In genomic region chr3:88311826-88312225, GRCh38 we compare ENCODE assay signal across 28 cellular contexts.
DNase-seq lines count a peak whose midpoint lies in the region; ATAC-seq and TF ChIP-seq lines count a peak whose summit lies in the region.
"Had no signal": no experiment of that assay in that cellular context is flagged by ENCODE, and none has a peak within 500 bp of the region (broad histone marks: within the 10 kb centered on the region; RNA-seq: fewer than 3 reads in every experiment).

No MANE protein-coding gene starts in this region.

- peak; percentile 16 for DNase-seq in SIG-M5 treated with dmso at 0.1 percent for 504 hours (lab: John Stamatoyannopoulos, UW; ENCODE audit: unreplicated experiment)
- DNase-seq in SIG-M5 (lab: John Stamatoyannopoulos, UW) = no peak
- peak; percentile 37 for DNase-seq in NCI-H1105 (lab: John Stamatoyannopoulos, UW)
- no peak for DNase-seq in GM20000 (ENCODE audit: low spot score)
- no peak for DNase-seq in naive thymus-derived CD4-positive, alpha-beta T cell
- DNase-seq in stomach = no peak
- DNase-seq in chondrocyte (ENCODE audit: low spot score) = no peak
- DNase-seq: activated CD4-positive, alpha-beta T cell treated with anti-CD3 and anti-CD28 coated beads, Interleukin-2, amount 10 ng/mL, durations not matched to agents 24 days and 14 days; activated naive CD4-positive, alpha-beta T cell; activated T-cell treated with anti-CD3 and anti-CD28 coated beads, Interleukin-2, amount 50 U/mL, for 4 hours; COR-L47; effector CD8-positive, alpha-beta T cell; erythroblast; foreskin fibroblast; GDM1; heart left ventricle; MG63; NCI-H146; NCI-H2171 treated with DMSO at 0.1 percent for 48 hours; NCI-H526; OCI-M1; psoas muscle had no signal

- 46 to 59% (median 48%) methylated on average over 3 of the region's 3 CpGs for WGBS in stomach, 5 donors

- H3K27me3 Mint-ChIP-seq in naive thymus-derived CD4-positive, alpha-beta T cell = no peaks in the 10 kb centered on the region
- H3K27me3 Mint-ChIP-seq in chondrocyte (ENCODE audit: low read depth) = peaks cover 16% of the 10 kb centered on the region
- H3K27me3 Mint-ChIP-seq: activated CD4-positive, alpha-beta T cell treated with anti-CD3 and anti-CD28 coated beads, Interleukin-2, amount 10 ng/mL, durations not matched to agents 24 days and 14 days; memory B cell had no signal

- no peak overlapping the region for H3K4me3 ChIP-seq in naive thymus-derived CD4-positive, alpha-beta T cell (ENCODE audit: low read length)
- H3K4me3 ChIP-seq in stomach = no peak overlapping the region
- H3K4me3 ChIP-seq: adrenal gland, BLaER1, heart left ventricle, MG63, psoas muscle had no signal

- ATAC-seq in HG02852 (IDR thresholded peaks at IDR 0.05; ENCODE audit: unreplicated experiment) = peak; percentile 54
- no peak for ATAC-seq in naive thymus-derived CD4-positive, alpha-beta T cell
- ATAC-seq: activated T-cell treated with anti-CD3 and anti-CD28 coated beads, Interleukin-2, amount 50 U/mL, for 4 hours; heart left ventricle; psoas muscle had no signal

- TF ChIP-seq CTCF in GM20000 (IDR thresholded peaks at IDR 0.05; ENCODE audit: extremely low read depth, missing control alignments) = no peak
- no peak for TF ChIP-seq CTCF in stomach (IDR thresholded peaks at IDR 0.05)
- TF ChIP-seq CTCF in chondrocyte (IDR thresholded peaks at IDR 0.05) = no peak

- no peaks in the 10 kb centered on the region for H3K4me1 Mint-ChIP-seq in naive thymus-derived CD4-positive, alpha-beta T cell
- no peaks in the 10 kb centered on the region for H3K4me1 Mint-ChIP-seq in chondrocyte (ENCODE audit: low read depth)
- H3K4me1 Mint-ChIP-seq: activated CD4-positive, alpha-beta T cell treated with anti-CD3 and anti-CD28 coated beads, Interleukin-2, amount 10 ng/mL, durations not matched to agents 24 days and 14 days; memory B cell had no signal

- POLR2A ChIA-PET in naive thymus-derived CD4-positive, alpha-beta T cell (lab: Charles Lee) = no interaction called here

- H3K27ac ChIP-seq in naive thymus-derived CD4-positive, alpha-beta T cell (ENCODE audit: low read depth, low read length) = no peak overlapping the region
- H3K27ac ChIP-seq in stomach = no peak overlapping the region
- H3K27ac ChIP-seq: adrenal gland, BLaER1, heart left ventricle, psoas muscle, VCaP had no signal

- no peak for TF ChIP-seq EP300 in stomach (IDR thresholded peaks at IDR 0.05)

- CTCF ChIA-PET in naive thymus-derived CD4-positive, alpha-beta T cell (lab: Charles Lee) = no interaction called here

- no peak overlapping the region for H3K4me3 Mint-ChIP-seq in naive thymus-derived CD4-positive, alpha-beta T cell
- no peak overlapping the region for H3K4me3 Mint-ChIP-seq in chondrocyte (ENCODE audit: unreplicated experiment)
- H3K4me3 Mint-ChIP-seq: activated CD4-positive, alpha-beta T cell treated with anti-CD3 and anti-CD28 coated beads, Interleukin-2, amount 10 ng/mL, durations not matched to agents 24 days and 14 days; activated T-cell treated with anti-CD3 and anti-CD28 coated beads, Interleukin-2, amount 50 U/mL, for 4 hours; memory B cell; T-helper 2 cell treated with Interferon-gamma antibody and Interleukin-4, amounts not matched to agents 5 μg/mL and 100 μg/mL, for 36 hours had no signal

- intact Hi-C loops in naive thymus-derived CD4-positive, alpha-beta T cell (cut with micrococcal nuclease) = no loop called here
- intact Hi-C loops in stomach (cut with DNase I; ENCODE audit: low total_unique reads) = no loop called here

- H3K27ac Mint-ChIP-seq in naive thymus-derived CD4-positive, alpha-beta T cell = no peak overlapping the region
- H3K27ac Mint-ChIP-seq in chondrocyte (ENCODE audit: unreplicated experiment) = no peak overlapping the region
- H3K27ac Mint-ChIP-seq: activated CD4-positive, alpha-beta T cell treated with anti-CD3 and anti-CD28 coated beads, Interleukin-2, amount 10 ng/mL, durations not matched to agents 24 days and 14 days; memory B cell; T-helper 2 cell treated with Interferon-gamma antibody and Interleukin-4, amounts not matched to agents 5 μg/mL and 100 μg/mL, for 36 hours had no signal

- no peaks in the 10 kb centered on the region for H3K27me3 ChIP-seq in naive thymus-derived CD4-positive, alpha-beta T cell (ENCODE audit: control insufficient read depth in 2 of 2, insufficient read depth in 2 of 2, low read length in 2 of 2)
- H3K27me3 ChIP-seq in stomach = no peaks in the 10 kb centered on the region
- H3K27me3 ChIP-seq: adrenal gland, BLaER1, heart left ventricle, MG63 had no signal

- H3K36me3 Mint-ChIP-seq in naive thymus-derived CD4-positive, alpha-beta T cell = no peaks in the 10 kb centered on the region
- H3K36me3 Mint-ChIP-seq in chondrocyte (ENCODE audit: low read depth) = no peaks in the 10 kb centered on the region
- H3K36me3 Mint-ChIP-seq: memory B cell had no signal

- no peaks in the 10 kb centered on the region for H3K4me1 ChIP-seq in naive thymus-derived CD4-positive, alpha-beta T cell (ENCODE audit: control insufficient read depth in 2 of 2, insufficient read depth in 2 of 2, low read length in 2 of 2)
- no peaks in the 10 kb centered on the region for H3K4me1 ChIP-seq in stomach
- H3K4me1 ChIP-seq: adrenal gland, BLaER1, heart left ventricle, psoas muscle had no signal

- H3K9me3 Mint-ChIP-seq in naive thymus-derived CD4-positive, alpha-beta T cell = peaks cover 0 to 3% (median 0%) of the 10 kb centered on the region in 11 donors
- no peaks in the 10 kb centered on the region for H3K9me3 Mint-ChIP-seq in chondrocyte (ENCODE audit: low read depth)
- H3K9me3 Mint-ChIP-seq: activated CD4-positive, alpha-beta T cell treated with anti-CD3 and anti-CD28 coated beads, Interleukin-2, amount 10 ng/mL, durations not matched to agents 24 days and 14 days; activated T-cell treated with anti-CD3 and anti-CD28 coated beads, Interleukin-2, amount 50 U/mL, for 4 hours; memory B cell; T-helper 2 cell treated with Interferon-gamma antibody and Interleukin-4, amounts not matched to agents 5 μg/mL and 100 μg/mL, for 36 hours had no signal

- no peaks in the 10 kb centered on the region for H3K36me3 ChIP-seq in naive thymus-derived CD4-positive, alpha-beta T cell (ENCODE audit: control insufficient read depth in 2 of 3, insufficient read depth in 3 of 3, low read length in 3 of 3)
- H3K36me3 ChIP-seq in stomach = no peaks in the 10 kb centered on the region
- H3K36me3 ChIP-seq: adrenal gland, BLaER1, heart left ventricle, MG63 had no signal

- TF ChIP-seq POLR2A in stomach (IDR thresholded peaks at IDR 0.05) = no peak

- H3K9me3 ChIP-seq in naive thymus-derived CD4-positive, alpha-beta T cell (ENCODE audit: control insufficient read depth in 2 of 3, low read length in 3 of 3) = no peaks in the 10 kb centered on the region
- no peaks in the 10 kb centered on the region for H3K9me3 ChIP-seq in stomach
- H3K9me3 ChIP-seq: adrenal gland, BLaER1, heart left ventricle, MG63, psoas muscle had no signal

Comparison
In these comparisons a context has a peak if more than half of its experiments do, and no peak if none do; other contexts are left out.
1. DNase-seq: peak in SIG-M5 treated with dmso at 0.1 percent for 504 hours (single experiment) and NCI-H1105 (single experiment); none in SIG-M5 (single experiment), GM20000 (single experiment), naive thymus-derived CD4-positive, alpha-beta T cell (0 of 9), stomach (single experiment) and chondrocyte (single experiment).